Comparison of ENCODE assay signal across 1 cellular context in genomic region chr10:123298583-123298982, GRCh38.
TF ChIP-seq lines count a peak whose summit lies in the region.

No MANE protein-coding gene starts in this region.

TF ChIP-seq in SK-N-SH treated with all-trans-retinoic acid at 6 μM for 48 hours, 23 proteins besides CTCF, POLR2A, EP300 and RAD21 (continued from another document):
- TF ChIP-seq, protein P1, sequence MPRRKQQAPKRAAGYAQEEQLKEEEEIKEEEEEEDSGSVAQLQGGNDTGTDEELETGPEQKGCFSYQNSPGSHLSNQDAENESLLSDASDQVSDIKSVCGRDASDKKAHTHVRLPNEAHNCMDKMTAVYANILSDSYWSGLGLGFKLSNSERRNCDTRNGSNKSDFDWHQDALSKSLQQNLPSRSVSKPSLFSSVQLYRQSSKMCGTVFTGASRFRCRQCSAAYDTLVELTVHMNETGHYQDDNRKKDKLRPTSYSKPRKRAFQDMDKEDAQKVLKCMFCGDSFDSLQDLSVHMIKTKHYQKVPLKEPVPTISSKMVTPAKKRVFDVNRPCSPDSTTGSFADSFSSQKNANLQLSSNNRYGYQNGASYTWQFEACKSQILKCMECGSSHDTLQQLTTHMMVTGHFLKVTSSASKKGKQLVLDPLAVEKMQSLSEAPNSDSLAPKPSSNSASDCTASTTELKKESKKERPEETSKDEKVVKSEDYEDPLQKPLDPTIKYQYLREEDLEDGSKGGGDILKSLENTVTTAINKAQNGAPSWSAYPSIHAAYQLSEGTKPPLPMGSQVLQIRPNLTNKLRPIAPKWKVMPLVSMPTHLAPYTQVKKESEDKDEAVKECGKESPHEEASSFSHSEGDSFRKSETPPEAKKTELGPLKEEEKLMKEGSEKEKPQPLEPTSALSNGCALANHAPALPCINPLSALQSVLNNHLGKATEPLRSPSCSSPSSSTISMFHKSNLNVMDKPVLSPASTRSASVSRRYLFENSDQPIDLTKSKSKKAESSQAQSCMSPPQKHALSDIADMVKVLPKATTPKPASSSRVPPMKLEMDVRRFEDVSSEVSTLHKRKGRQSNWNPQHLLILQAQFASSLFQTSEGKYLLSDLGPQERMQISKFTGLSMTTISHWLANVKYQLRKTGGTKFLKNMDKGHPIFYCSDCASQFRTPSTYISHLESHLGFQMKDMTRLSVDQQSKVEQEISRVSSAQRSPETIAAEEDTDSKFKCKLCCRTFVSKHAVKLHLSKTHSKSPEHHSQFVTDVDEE (CRISPR knock-in tag; IDR thresholded peaks at IDR 0.05): no peak
- TF ChIP-seq ZC3H10 (CRISPR knock-in tag; IDR thresholded peaks at IDR 0.05) (no peak), TCF4 (CRISPR knock-in tag; IDR thresholded peaks at IDR 0.05; ENCODE audit: borderline replicate concordance) (no peak)
